Comparison of ENCODE assay signal across 8 cellular contexts in the genomic region with DNA sequence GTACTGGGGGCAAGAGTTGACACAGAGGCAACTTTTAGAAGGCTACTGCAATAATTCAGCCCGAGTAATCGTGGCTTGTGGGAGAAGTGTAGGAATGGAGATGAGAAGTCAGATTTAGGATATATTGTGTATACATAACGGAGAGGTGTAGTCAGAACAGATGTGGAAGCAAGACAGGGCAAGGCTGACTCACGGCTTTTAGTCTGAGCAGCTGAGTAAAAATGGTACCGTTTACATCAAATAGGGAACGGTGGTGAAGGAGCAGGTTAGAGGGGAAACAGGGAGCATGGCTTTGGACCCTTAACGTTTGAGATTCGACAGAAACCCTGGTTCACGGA. TPM values are rescaled to one million over a fixed set of nuclear protein-coding genes. Genes with fewer than 3 reads are reported as not detected.
DNase-seq lines count a peak whose midpoint lies in the region; ATAC-seq and TF ChIP-seq lines count a peak whose summit lies in the region.

No MANE protein-coding gene starts in this region.

- H3K4me1 ChIP-seq in SJSA1 (replicated peaks) (peaks cover 23% of the 10 kb centered on the region), duodenal mucosa (ENCODE audit: control insufficient read depth in 1 of 2, insufficient read depth in 2 of 2, low read length in 2 of 2) (peaks cover 7 to 30% of the 10 kb centered on the region in 2 donors)

- H3K9ac ChIP-seq in duodenal mucosa (ENCODE audit: low read depth in 1 of 2, low read length in 2 of 2) = peak overlapping the region; percentile 92 to 95

- H3K4me3 ChIP-seq in SJSA1 = peak overlapping the region; percentile 100
- H3K4me3 ChIP-seq in duodenal mucosa (ENCODE audit: low read depth in 1 of 2, low read length in 2 of 2) = peak overlapping the region; percentile 86 to 89

- peaks cover 29 to 38% of the 10 kb centered on the region in 2 donors for H3K4me1 Mint-ChIP-seq in natural killer cell treated with Interleukin-12 subunit alpha and Interleukin-12 subunit beta and Interleukin-15 and Interleukin-18, amount 100 ng/mL, for 72 hours (ENCODE audit: low read depth in 2 of 2)
- peaks cover 21% of the 10 kb centered on the region for H3K4me1 Mint-ChIP-seq in type B pancreatic cell (ENCODE audit: unreplicated experiment)

- H3K27ac Mint-ChIP-seq in natural killer cell treated with Interleukin-12 subunit alpha and Interleukin-12 subunit beta and Interleukin-15 and Interleukin-18, amount 100 ng/mL, for 72 hours = peak overlapping the region; percentile 96 to 99
- peak overlapping the region; percentile 96 for H3K27ac Mint-ChIP-seq in type B pancreatic cell

- peak; percentile 34 for DNase-seq in activated CD8-positive, alpha-beta memory T cell treated with anti-CD3 and anti-CD28 coated beads, Interleukin-2, amount 50 U/mL, for 4 hours
- DNase-seq in activated CD8-positive, alpha-beta memory T cell treated with anti-CD3 and anti-CD28 coated beads, Interleukin-2, amount 50 U/mL, for 48 hours = no peak
- peak in 1 of 2 experiments; percentile 57 for DNase-seq in SJSA1 (ENCODE audit: low read depth in 1 of 2, low spot score in 2 of 2)
- DNase-seq in natural killer cell treated with Interleukin-12 subunit alpha and Interleukin-12 subunit beta and Interleukin-15 and Interleukin-18, amount 100 ng/mL, for 72 hours (ENCODE audit: low spot score) = no peak
- no peak for DNase-seq in type B pancreatic cell (ENCODE audit: extremely low spot score, unreplicated experiment)
- no peak for DNase-seq in mesenteric fat pad (ENCODE audit: low spot score)

- H3K36me3 ChIP-seq in SJSA1 (peaks cover 30% of the 10 kb centered on the region), duodenal mucosa (ENCODE audit: control insufficient read depth in 1 of 2, insufficient read depth in 2 of 2, low read length in 2 of 2) (no peaks in the 10 kb centered on the region)

- no peaks in the 10 kb centered on the region for H3K9me3 Mint-ChIP-seq in natural killer cell treated with Interleukin-12 subunit alpha and Interleukin-12 subunit beta and Interleukin-15 and Interleukin-18, amount 100 ng/mL, for 72 hours
- no peaks in the 10 kb centered on the region for H3K9me3 Mint-ChIP-seq in type B pancreatic cell

- H3K4me3 Mint-ChIP-seq in natural killer cell treated with Interleukin-12 subunit alpha and Interleukin-12 subunit beta and Interleukin-15 and Interleukin-18, amount 100 ng/mL, for 72 hours = peak overlapping the region; percentile 90
- H3K4me3 Mint-ChIP-seq in type B pancreatic cell = peak overlapping the region; percentile 85

- no peak for TF ChIP-seq CTCF in type B pancreatic cell (conservative IDR thresholded peaks at IDR 0.05)

- peak; percentile 26 for ATAC-seq in HG02852 (IDR thresholded peaks at IDR 0.05; ENCODE audit: unreplicated experiment)
- peak; percentile 79 for ATAC-seq in natural killer cell treated with Interleukin-12 subunit alpha and Interleukin-12 subunit beta and Interleukin-15 and Interleukin-18, amount 100 ng/mL, for 72 hours

- H3K27me3 Mint-ChIP-seq in natural killer cell treated with Interleukin-12 subunit alpha and Interleukin-12 subunit beta and Interleukin-15 and Interleukin-18, amount 100 ng/mL, for 72 hours = peaks cover 0 to 4% of the 10 kb centered on the region in 2 donors
- H3K27me3 Mint-ChIP-seq in type B pancreatic cell = peaks cover 4% of the 10 kb centered on the region

- H3K27me3 ChIP-seq in SJSA1 (replicated peaks) = no peaks in the 10 kb centered on the region
- no peaks in the 10 kb centered on the region for H3K27me3 ChIP-seq in duodenal mucosa (ENCODE audit: control insufficient read depth in 1 of 2, insufficient read depth in 2 of 2, low read length in 2 of 2)

- H3K27ac ChIP-seq in SJSA1 = peak overlapping the region; percentile 96
- H3K27ac ChIP-seq in duodenal mucosa (ENCODE audit: low read depth, low read length) = peak overlapping the region; percentile 94

- H3K36me3 Mint-ChIP-seq in natural killer cell treated with Interleukin-12 subunit alpha and Interleukin-12 subunit beta and Interleukin-15 and Interleukin-18, amount 100 ng/mL, for 72 hours = peaks cover 9% of the 10 kb centered on the region
- peaks cover 10% of the 10 kb centered on the region for H3K36me3 Mint-ChIP-seq in type B pancreatic cell

- H3K9me3 ChIP-seq in SJSA1 (replicated peaks) (no peaks in the 10 kb centered on the region), duodenal mucosa (ENCODE audit: control insufficient read depth in 1 of 2, low read length in 2 of 2) (no peaks in the 10 kb centered on the region)

RNA-seq across cellular contexts. Expression of gene LSM14A, which starts 0.8 kb away (rescaled TPM):
- total RNA-seq in SJSA1 (2014; rRNA removed; shearing (Covaris generic)) = 33.5 and 61.4 TPM in 2 replicates
- total RNA-seq in natural killer cell treated with Interleukin-12 subunit alpha and Interleukin-12 subunit beta and Interleukin-15 and Interleukin-18, amount 100 ng/mL, for 72 hours = 100 to 1,000 TPM; 119 to 135 TPM
- total RNA-seq in type B pancreatic cell (ENCODE audit: low replicate concordance) (112 and 123 TPM in 2 replicates), mesenteric fat pad (87.2 TPM)
